ENCODE assay signal across 9 cellular contexts in genomic region chr19:3146677-3147100, GRCh38. TPM values are rescaled to one million over a fixed set of nuclear protein-coding genes. Genes with fewer than 3 reads are reported as not detected.
DNase-seq lines count a peak whose midpoint lies in the region; ATAC-seq, FAIRE-seq and TF ChIP-seq lines count a peak whose summit lies in the region.
"Had no signal": no experiment of that assay in that cellular context is flagged by ENCODE, and none has a peak within 500 bp of the region (broad histone marks: within the 10 kb centered on the region; RNA-seq: fewer than 3 reads in every experiment).

No MANE protein-coding gene starts in this region.

- no peak overlapping the region for H3K18ac ChIP-seq in H1 (ENCODE audit: extremely low read depth, low read length)

- H3K79me2 ChIP-seq in H1 (ENCODE audit: control insufficient read depth in 1 of 2, insufficient read depth in 2 of 2, low read length in 2 of 2) (no peaks in the 10 kb centered on the region), smooth muscle cell (ENCODE audit: low read depth) (no peaks in the 10 kb centered on the region)

- POLR2A ChIA-PET in H1 (lab: Charles Lee; ENCODE audit: partially characterized antibody), result no interaction called here

- no peaks in the 10 kb centered on the region for H3F3A ChIP-seq in smooth muscle cell (ENCODE audit: low read depth)

- TF ChIP-seq EP300 in H1 (IDR thresholded peaks at IDR 0.05; ENCODE audit: borderline replicate concordance in 1 of 2, low read depth in 2 of 2, low read length in 2 of 2), result no peak

- H3K9ac ChIP-seq in H1 (replicated peaks in 1 of 4; ENCODE audit: extremely low read depth in 1 of 4, low read depth in 3 of 4, low read length in 3 of 4) (no peak overlapping the region), smooth muscle cell (ENCODE audit: low read depth) (no peak overlapping the region)

- H2BK12ac ChIP-seq in H1 (ENCODE audit: low read depth, low read length), result no peak overlapping the region

- H3K23ac ChIP-seq in H1 (ENCODE audit: insufficient read length), result no peak overlapping the region

- H3K36me3 ChIP-seq in H1 (ENCODE audit: control insufficient read depth in 2 of 4, insufficient read depth in 4 of 4, low read length in 3 of 4) (no peaks in the 10 kb centered on the region), smooth muscle cell (ENCODE audit: low read depth) (no peaks in the 10 kb centered on the region)

- no peak overlapping the region for H4K5ac ChIP-seq in H1 (ENCODE audit: insufficient read length, low read depth, low read length)

- DNase-seq in HL-60 (ENCODE audit: low read depth in 1 of 2, low spot score in 1 of 2) (peak in 1 of 2 experiments; percentile 60), H1 (ENCODE audit: low read depth in 1 of 2, low spot score in 2 of 2) (peak in 1 of 2 experiments; percentile 96), smooth muscle cell (lab: John Stamatoyannopoulos, UW; ENCODE audit: unreplicated experiment) (no peak), NCI-H345 (lab: John Stamatoyannopoulos, UW) (no peak), NOMO-1 treated with dmso at 0.1 percent for 144 hours (lab: John Stamatoyannopoulos, UW; ENCODE audit: unreplicated experiment) (no peak), GM03348 (ENCODE audit: low spot score) (no peak)
- peak; percentile 61 to 68 for DNase-seq in activated CD4-positive, alpha-beta T cell treated with anti-CD3 and anti-CD28 coated beads, Interleukin-2, amount 50 U/mL, for 4 hours

- no peak for TF ChIP-seq POLR2A in H1 (IDR thresholded peaks at IDR 0.05; ENCODE audit: control extremely low read depth in 1 of 2, low read depth in 2 of 2, low read length in 2 of 2)

- H3K27ac ChIP-seq in HL-60 (replicated peaks) (peak overlapping the region; percentile 56), H1 (ENCODE audit: low read depth, low read length) (no peak overlapping the region), smooth muscle cell (ENCODE audit: low read depth) (no peak overlapping the region)

- ATAC-seq in HG02678 (IDR thresholded peaks at IDR 0.05; ENCODE audit: unreplicated experiment), result no peak

- H3K4me1 ChIP-seq in H1 (replicated peaks in 1 of 4; ENCODE audit: control insufficient read depth in 3 of 4, insufficient read depth in 4 of 4, low read length in 3 of 4) (peaks cover 0 to 5% (median 2%) of the 10 kb centered on the region in 4 experiments; a peak in 1 of 7 replicates), smooth muscle cell (ENCODE audit: low read depth) (no peaks in the 10 kb centered on the region)

- WGBS in H1 (ENCODE audit: extremely low coverage in 1 of 2, insufficient coverage in 1 of 2, insufficient read length in 1 of 2, insufficient replicate concordance in 2 of 2, low coverage in 1 of 2, low lambda C conversion rate in 2 of 2, missing lambda C conversion rate in 1 of 2), 2 experiments, result 88% methylated on average over 2 of the region's 5 CpGs; no CpG with 5 or more reads in 1 of the 2 experiments
- 69% methylated on average over 5 of the region's 5 CpGs for WGBS in smooth muscle cell (ENCODE audit: low lambda C conversion rate)

- no peak for FAIRE-seq in H1 (lab: Jason Lieb, UNC)
- FAIRE-seq: TTC549 had no signal

- H3K79me1 ChIP-seq in H1 (ENCODE audit: low read depth, low read length), result no peaks in the 10 kb centered on the region

- H2AFZ ChIP-seq in H1 (ENCODE audit: low read length) (no peak overlapping the region), smooth muscle cell (ENCODE audit: low read depth) (no peak overlapping the region)

- H3K4me3 ChIP-seq in HL-60 (replicated peaks; ENCODE audit: insufficient read depth, low read length) (no peak overlapping the region), H1 (ENCODE audit: extremely low read depth in 1 of 4, insufficient read depth in 2 of 4, low read depth in 3 of 4, low read length in 4 of 4) (no peak overlapping the region), smooth muscle cell (no peak overlapping the region)

- H4K8ac ChIP-seq in H1 (ENCODE audit: extremely low read depth, insufficient read depth, low read length), result no peak overlapping the region

- no peak overlapping the region for H2AK5ac ChIP-seq in H1 (ENCODE audit: low read depth, low read length)

- no peak overlapping the region for H3K56ac ChIP-seq in H1 (replicated peaks; ENCODE audit: insufficient read length, low read depth, low read length)

- H3K9me3 ChIP-seq in H1 (ENCODE audit: insufficient read depth in 2 of 2, low read depth in 1 of 2, low read length in 1 of 2) (no peaks in the 10 kb centered on the region), smooth muscle cell (replicated peaks; ENCODE audit: low read depth) (no peaks in the 10 kb centered on the region)

- H3K4me2 ChIP-seq in H1 (ENCODE audit: insufficient read depth in 1 of 2, low read depth in 2 of 2, low read length in 2 of 2) (no peak overlapping the region), smooth muscle cell (no peak overlapping the region)

- CTCF ChIA-PET in H1 (lab: Charles Lee; ENCODE audit: partially characterized antibody), result interaction anchor here (0.6 to 12.0 kb wide), 16 partner anchors 8 to 812 kb away, joined by 3 to 166 read pairs (median 4); no protein-coding TSS in a partner anchor

- H2BK5ac ChIP-seq in H1 (ENCODE audit: low read depth, low read length), result no peak overlapping the region

- H4K20me1 ChIP-seq in H1 (replicated peaks in 1 of 2; ENCODE audit: control insufficient read depth in 1 of 2, insufficient read depth in 2 of 2, low read length in 2 of 2), result peaks cover 0 to 3% of the 10 kb centered on the region in 2 experiments
- no peaks in the 10 kb centered on the region for H4K20me1 ChIP-seq in smooth muscle cell (ENCODE audit: low read depth)

- H3K14ac ChIP-seq in H1 (ENCODE audit: insufficient read length), result no peak overlapping the region

- no peaks in the 10 kb centered on the region for H3K23me2 ChIP-seq in H1 (ENCODE audit: low read depth, low read length)

- TF ChIP-seq RAD21 in H1 (IDR thresholded peaks at IDR 0.05 in 1 of 2, conservative IDR thresholded peaks at IDR 0.05 in 1 of 2; ENCODE audit: low read depth in 2 of 2, low read length in 2 of 2), result peak; percentile 34 to 48; a peak in 2 of 4 replicates

- H3K4ac ChIP-seq in H1 (replicated peaks; ENCODE audit: insufficient read length, low read depth, low read length), result no peak overlapping the region

- H4K91ac ChIP-seq in H1 (replicated peaks; ENCODE audit: insufficient read length, low read length), result no peak overlapping the region

- no peak overlapping the region for H2BK20ac ChIP-seq in H1 (ENCODE audit: low read length)

- no peak overlapping the region for H2BK15ac ChIP-seq in H1 (ENCODE audit: low read length)

- H3K27me3 ChIP-seq in HL-60 (ENCODE audit: insufficient read depth, poor library complexity, severe bottlenecking), result no peaks in the 10 kb centered on the region
- no peaks in the 10 kb centered on the region; a peak in 1 of 7 replicates for H3K27me3 ChIP-seq in H1 (replicated peaks in 1 of 4; ENCODE audit: control insufficient read depth in 3 of 4, extremely low read depth in 1 of 4, insufficient read depth in 3 of 4, low read length in 3 of 4)
- H3K27me3 ChIP-seq in smooth muscle cell (ENCODE audit: low read depth), result no peaks in the 10 kb centered on the region

- peak; percentile 54 for TF ChIP-seq CTCF in HL-60 (IDR thresholded peaks at IDR 0.05; ENCODE audit: insufficient read depth, low read length)
- TF ChIP-seq CTCF in H1 (IDR thresholded peaks at IDR 0.05; ENCODE audit: control extremely low read depth in 1 of 3, insufficient read depth in 1 of 3, low read depth in 1 of 3, low read length in 3 of 3), result peak; percentile 81 to 95 (median 90)
- TF ChIP-seq CTCF in smooth muscle cell (IDR thresholded peaks at IDR 0.05; ENCODE audit: borderline replicate concordance, insufficient read depth, poor library complexity, severe bottlenecking), result peak; percentile 75

- H2BK120ac ChIP-seq in H1 (replicated peaks; ENCODE audit: low read depth, low read length), result no peak overlapping the region

RNA-seq across cellular contexts. Expression of gene GNA15, which starts 10.9 kb away (rescaled TPM):
- 0.25 and 0.26 TPM in 2 replicates for total RNA-seq in H1 (2021; fragmentation: NEBNext Ultra II Directional; extraction: Animal tissue kit (Norgen Biotek cat#: 25700))
- 0.36 and 0.45 TPM in 2 replicates for polyA plus RNA-seq in H1 (2011; rRNA removed)
- 0.61 TPM for polyA plus RNA-seq in H1 (2011; cell fraction: cytosol; rRNA removed)
- 0.16 TPM for polyA plus RNA-seq in H1 (2011; cell fraction: nucleus; rRNA removed)
- polyA plus RNA-seq in H1 (2012, experiment 1 of 2), result 0.13 to 0.46 TPM (median 0.29 TPM) in 3 of 4 replicates, not detected in the other
- 0.14 TPM for polyA plus RNA-seq in H1 (2012, experiment 2 of 2)
- polyA plus RNA-seq in H1 (2013, experiment 1 of 2), result 0.36 TPM
- polyA plus RNA-seq in H1 (2013, experiment 2 of 2), result 0.40 TPM
- polyA minus RNA-seq in H1 (2011; rRNA and poly(A)+ RNA removed), result 0.07 and 0.13 TPM in 2 replicates
- not detected for polyA minus RNA-seq in H1 (2011; cell fraction: cytosol; rRNA and poly(A)+ RNA removed)
- polyA minus RNA-seq in H1 (2011; cell fraction: nucleus; rRNA and poly(A)+ RNA removed), result not detected
- 1.5 and 1.8 TPM in 2 replicates for total RNA-seq in smooth muscle cell
- polyA plus RNA-seq in smooth muscle cell, result 0.43 and 1.2 TPM in 2 replicates

RNA-seq across cellular contexts. Expression of gene S1PR4, which starts 31.9 kb away (rescaled TPM):
- not detected in 2 replicates for total RNA-seq in H1 (2021; fragmentation: NEBNext Ultra II Directional; extraction: Animal tissue kit (Norgen Biotek cat#: 25700))
- 0.05 TPM in 1 of 2 replicates, not detected in the other for polyA plus RNA-seq in H1 (2011; rRNA removed)
- polyA plus RNA-seq in H1 (2011; cell fraction: cytosol; rRNA removed), result not detected
- not detected for polyA plus RNA-seq in H1 (2011; cell fraction: nucleus; rRNA removed)
- not detected in 4 replicates for polyA plus RNA-seq in H1 (2012, experiment 1 of 2)
- not detected for polyA plus RNA-seq in H1 (2012, experiment 2 of 2)
- polyA plus RNA-seq in H1 (2013, experiment 1 of 2), result not detected
- polyA plus RNA-seq in H1 (2013, experiment 2 of 2), result not detected
- polyA minus RNA-seq in H1 (2011; rRNA and poly(A)+ RNA removed), result not detected in 2 replicates
- polyA minus RNA-seq in H1 (2011; cell fraction: cytosol; rRNA and poly(A)+ RNA removed), result not detected
- polyA minus RNA-seq in H1 (2011; cell fraction: nucleus; rRNA and poly(A)+ RNA removed), result not detected
- total RNA-seq in smooth muscle cell, result not detected in 2 replicates
- polyA plus RNA-seq in smooth muscle cell, result not detected in 2 replicates

RNA-seq across cellular contexts. Expression of gene NCLN, which starts 39.0 kb away (rescaled TPM):
- total RNA-seq in H1 (2021; fragmentation: NEBNext Ultra II Directional; extraction: Animal tissue kit (Norgen Biotek cat#: 25700)), result 103 and 105 TPM in 2 replicates
- polyA plus RNA-seq in H1 (2011; rRNA removed) (89.2 and 119 TPM in 2 replicates), smooth muscle cell (95.9 and 97.4 TPM in 2 replicates)
- 75.6 TPM for polyA plus RNA-seq in H1 (2011; cell fraction: cytosol; rRNA removed)
- polyA plus RNA-seq in H1 (2011; cell fraction: nucleus; rRNA removed), result 144 TPM
- 69.2 to 103 TPM (median 103 TPM) in 4 replicates for polyA plus RNA-seq in H1 (2012, experiment 1 of 2)
- 80.4 TPM for polyA plus RNA-seq in H1 (2012, experiment 2 of 2)
- polyA plus RNA-seq in H1 (2013, experiment 1 of 2), result 121 TPM
- polyA plus RNA-seq in H1 (2013, experiment 2 of 2), result 121 TPM
- 50.0 and 55.6 TPM in 2 replicates for polyA minus RNA-seq in H1 (2011; rRNA and poly(A)+ RNA removed)
- 68.7 TPM for polyA minus RNA-seq in H1 (2011; cell fraction: cytosol; rRNA and poly(A)+ RNA removed)
- polyA minus RNA-seq in H1 (2011; cell fraction: nucleus; rRNA and poly(A)+ RNA removed), result 52.1 TPM
- total RNA-seq in smooth muscle cell, result 24.2 and 44.5 TPM in 2 replicates

RNA-seq across cellular contexts. Expression of gene GNA11, which starts 52.5 kb away (rescaled TPM):
- total RNA-seq in H1 (2021; fragmentation: NEBNext Ultra II Directional; extraction: Animal tissue kit (Norgen Biotek cat#: 25700)), result 19.9 and 21.1 TPM in 2 replicates
- polyA plus RNA-seq in H1 (2011; rRNA removed) (6.2 and 13.6 TPM in 2 replicates), smooth muscle cell (57.4 and 71.5 TPM in 2 replicates)
- 10.8 TPM for polyA plus RNA-seq in H1 (2011; cell fraction: cytosol; rRNA removed)
- polyA plus RNA-seq in H1 (2011; cell fraction: nucleus; rRNA removed), result 19.0 TPM
- polyA plus RNA-seq in H1 (2012, experiment 1 of 2), result 13.5 to 20.6 TPM (median 17.0 TPM) in 4 replicates
- 13.5 TPM for polyA plus RNA-seq in H1 (2012, experiment 2 of 2)
- 18.3 TPM for polyA plus RNA-seq in H1 (2013, experiment 1 of 2)
- polyA plus RNA-seq in H1 (2013, experiment 2 of 2), result 17.5 TPM
- polyA minus RNA-seq in H1 (2011; rRNA and poly(A)+ RNA removed), result 4.9 and 7.8 TPM in 2 replicates
- 10.4 TPM for polyA minus RNA-seq in H1 (2011; cell fraction: cytosol; rRNA and poly(A)+ RNA removed)
- polyA minus RNA-seq in H1 (2011; cell fraction: nucleus; rRNA and poly(A)+ RNA removed), result 6.6 TPM
- total RNA-seq in smooth muscle cell, result 16.3 and 16.9 TPM in 2 replicates

Comparison
In these comparisons a context has a peak if more than half of its experiments do, and no peak if none do; other contexts are left out.
1. DNase-seq: peak in activated CD4-positive, alpha-beta T cell treated with anti-CD3 and anti-CD28 coated beads, Interleukin-2, amount 50 U/mL, for 4 hours (2 of 2); none in smooth muscle cell (single experiment), NCI-H345 (single experiment), NOMO-1 treated with dmso at 0.1 percent for 144 hours (single experiment) and GM03348 (single experiment).
2. Peak in every context shown above with its lines, with median percentiles within 50 percentile points of each other: CTCF ChIP-seq.